Comparison of ENCODE assay signal across 18 cellular contexts in the genomic region with DNA sequence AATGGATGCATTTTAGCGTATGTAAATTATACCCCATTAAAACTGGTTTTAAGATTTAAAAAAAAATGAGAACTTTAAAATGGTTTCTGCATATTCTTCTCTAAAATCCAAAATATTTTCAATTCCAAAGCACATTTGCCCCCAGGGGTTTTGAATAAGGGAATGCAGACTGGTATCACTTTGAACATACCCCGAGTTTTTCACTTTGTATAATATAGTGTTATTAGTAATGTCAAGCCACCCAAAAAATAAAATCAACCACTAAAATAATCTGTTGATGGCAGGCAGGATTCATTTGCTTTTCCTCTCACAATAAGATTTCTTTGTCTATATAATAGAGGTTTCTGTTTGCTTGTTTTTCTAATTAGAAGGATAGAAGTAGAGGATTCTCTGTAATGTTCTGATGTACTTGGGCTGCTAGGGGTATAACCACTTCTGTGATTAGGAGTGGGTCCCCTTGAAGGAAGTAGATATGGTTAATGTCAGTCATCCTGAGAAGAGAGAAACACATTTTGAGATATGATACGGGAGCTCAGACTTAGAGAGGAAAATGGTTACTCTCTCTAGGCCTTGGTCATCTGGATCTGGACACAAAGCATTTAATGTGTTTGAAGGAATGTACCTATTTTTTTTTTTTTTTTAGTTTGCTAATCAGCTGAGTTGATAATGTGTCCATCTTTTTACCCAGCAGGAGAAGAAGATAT. TPM values are rescaled to one million over a fixed set of nuclear protein-coding genes. Genes with fewer than 3 reads are reported as not detected.
DNase-seq lines count a peak whose midpoint lies in the region; ATAC-seq, FAIRE-seq and TF ChIP-seq lines count a peak whose summit lies in the region.
"Had no signal": no experiment of that assay in that cellular context is flagged by ENCODE, and none has a peak within 500 bp of the region (broad histone marks: within the 10 kb centered on the region; RNA-seq: fewer than 3 reads in every experiment).

No MANE protein-coding gene starts in this region.

- no TSS peak for BruUV-seq in OCI-LY7 (replicated peaks; lab: Mats Ljungman, UMichigan)

- H3K4me1 ChIP-seq in OCI-LY7 (ENCODE audit: insufficient read depth, low read length, poor library complexity, severe bottlenecking) (no peaks in the 10 kb centered on the region), pancreas (no peaks in the 10 kb centered on the region), ovary (ENCODE audit: insufficient read depth) (no peaks in the 10 kb centered on the region)

- TF ChIP-seq EP300 in ovary (IDR thresholded peaks at IDR 0.05), result no peak

- H3K4me3 ChIP-seq in OCI-LY7 (ENCODE audit: low read depth, low read length, poor library complexity, severe bottlenecking) (no peak overlapping the region), pancreas (no peak overlapping the region), ovary (no peak overlapping the region)
- H3K4me3 ChIP-seq: cardiac muscle cell had no signal

- POLR2A ChIA-PET in activated CD4-positive, alpha-beta T cell treated with anti-CD3 and anti-CD28 coated beads for 36 hours (lab: Charles Lee), result no interaction called here
- POLR2A ChIA-PET in OCI-LY7 (lab: Charles Lee), result interaction anchor here (0.6 to 1.0 kb wide), 4 partner anchors 8 to 50 kb away, joined by 4 read pairs; partner anchors contain the start of gene COPS4

- H2AFZ ChIP-seq in OCI-LY7 (ENCODE audit: low read length), result peak overlapping the region; percentile 72

- H3K36me3 ChIP-seq in OCI-LY7 (ENCODE audit: insufficient read depth, low read length), result no peaks in the 10 kb centered on the region
- no peaks in the 10 kb centered on the region for H3K36me3 ChIP-seq in pancreas
- no peaks in the 10 kb centered on the region for H3K36me3 ChIP-seq in ovary
- H3K36me3 ChIP-seq: cardiac muscle cell had no signal

- H3K9me2 ChIP-seq in OCI-LY7 (ENCODE audit: insufficient read depth, low read length), result no peaks in the 10 kb centered on the region

- TF ChIP-seq CTCF in OCI-LY7 (conservative IDR thresholded peaks at IDR 0.05; ENCODE audit: low read length), result no peak
- TF ChIP-seq CTCF in pancreas (IDR thresholded peaks at IDR 0.05), result no peak
- TF ChIP-seq CTCF in ovary (IDR thresholded peaks at IDR 0.05), result no peak

- peaks cover 1% of the 10 kb centered on the region for H3K9me3 Mint-ChIP-seq in activated CD4-positive, alpha-beta T cell treated with anti-CD3 and anti-CD28 coated beads for 36 hours (ENCODE audit: low read depth)

- H3K27ac ChIP-seq in OCI-LY7 (ENCODE audit: low read depth, low read length, poor library complexity, severe bottlenecking) (no peak overlapping the region), pancreas (no peak overlapping the region), ovary (no peak overlapping the region)
- H3K27ac ChIP-seq: cardiac muscle cell, VCaP had no signal

- H3K27me3 ChIP-seq in pancreas (no peaks in the 10 kb centered on the region), ovary (no peaks in the 10 kb centered on the region)
- H3K27me3 ChIP-seq: cardiac muscle cell had no signal

- H3K4me2 ChIP-seq in OCI-LY7 (ENCODE audit: low read length), result no peak overlapping the region

- peak; percentile 81 for ATAC-seq in activated CD4-positive, alpha-beta T cell treated with anti-CD3 and anti-CD28 coated beads for 36 hours
- ATAC-seq in HG02852 (IDR thresholded peaks at IDR 0.05; ENCODE audit: unreplicated experiment), result peak; percentile 97
- peak; percentile 81 for ATAC-seq in stimulated activated naive CD8-positive, alpha-beta T cell treated with anti-CD3 and anti-CD28 coated beads, Interleukin-15, Interleukin-2, amounts not matched to agents 100 U/mL and 50 U/mL, for 24 hours
- ATAC-seq in pancreas, result no peak
- ATAC-seq: left ventricle myocardium superior had no signal

- H3K79me2 ChIP-seq in OCI-LY7 (ENCODE audit: insufficient read depth, low read depth, low read length), result no peaks in the 10 kb centered on the region

- DNase-seq in activated CD4-positive, alpha-beta T cell treated with anti-CD3 and anti-CD28 coated beads for 36 hours, result no peak
- no peak for DNase-seq in activated CD4-positive, alpha-beta T cell treated with anti-CD3 and anti-CD28 coated beads for 1 hour
- no peak for DNase-seq in OCI-LY7 (ENCODE audit: low spot score)
- DNase-seq in stimulated activated naive CD8-positive, alpha-beta T cell treated with anti-CD3 and anti-CD28 coated beads, Interleukin-15, Interleukin-2, amounts not matched to agents 100 U/mL and 50 U/mL, for 24 hours, result no peak
- no peak for DNase-seq in NCI-H1417 treated with DMSO at 0.1 percent for 48 hours (lab: John Stamatoyannopoulos, UW)
- DNase-seq in pancreas, result no peak
- no peak for DNase-seq in ovary
- DNase-seq: CD4-positive, alpha-beta memory T cell; effector memory CD4-positive, alpha-beta T cell; IMR-90; left ventricle myocardium superior; NCI-H1417 had no signal

- peaks cover 5% of the 10 kb centered on the region for H3K4me1 Mint-ChIP-seq in activated CD4-positive, alpha-beta T cell treated with anti-CD3 and anti-CD28 coated beads for 36 hours
- H3K4me1 Mint-ChIP-seq: CD4-positive, alpha-beta memory T cell; nephron had no signal

- H3K27me3 Mint-ChIP-seq in activated CD4-positive, alpha-beta T cell treated with anti-CD3 and anti-CD28 coated beads for 36 hours, result no peaks in the 10 kb centered on the region
- H3K27me3 Mint-ChIP-seq: activated naive CD8-positive, alpha-beta T cell had no signal

- no peak for FAIRE-seq in pancreas (lab: Jason Lieb, UNC)
- FAIRE-seq: A204.1 had no signal

- intact Hi-C loops in activated CD4-positive, alpha-beta T cell treated with anti-CD3 and anti-CD28 coated beads for 36 hours (cut with DNase I, micrococcal nuclease), result loop anchor here (10.0 kb wide), 2 partner anchors 435 to 735 kb away; partner anchors contain the start of genes HELQ (in 1 of the 2) and MRPS18C (in 1 of the 2)
- intact Hi-C loops in OCI-LY7 (cut with micrococcal nuclease; ENCODE audit: unreplicated experiment), result no loop called here
- intact Hi-C loops in pancreas (cut with DNase I), result no loop called here
- intact Hi-C loops in ovary (cut with DNase I), result loop anchor here in 2 of 4 donors (10.0 kb wide), 2 partner anchors 115 to 125 kb away; partner anchors contain the start of genes SEC31A (in 1 of the 2) and THAP9 (in 1 of the 2)

- H3K4me3 Mint-ChIP-seq in activated CD4-positive, alpha-beta T cell treated with anti-CD3 and anti-CD28 coated beads for 36 hours, result no peak overlapping the region
- H3K4me3 Mint-ChIP-seq: activated naive CD8-positive, alpha-beta T cell; CD4-positive, alpha-beta memory T cell; nephron had no signal

- TF ChIP-seq POLR2A in ovary (IDR thresholded peaks at IDR 0.05), result no peak

- H3K9me3 ChIP-seq in OCI-LY7 (ENCODE audit: low read length) (peaks cover 11% of the 10 kb centered on the region; the same call in 1 of the 2 replicates), pancreas (no peaks in the 10 kb centered on the region), ovary (no peaks in the 10 kb centered on the region)

- CTCF ChIA-PET in activated CD4-positive, alpha-beta T cell treated with anti-CD3 and anti-CD28 coated beads for 36 hours (lab: Charles Lee), result interaction anchor here (0.6 to 0.9 kb wide), 4 partner anchors 8 to 86 kb away, joined by 3 read pairs; no protein-coding TSS in a partner anchor
- CTCF ChIA-PET in OCI-LY7 (lab: Charles Lee; ENCODE audit: unreplicated experiment), result no interaction called here

- no peak overlapping the region for H3K27ac Mint-ChIP-seq in activated CD4-positive, alpha-beta T cell treated with anti-CD3 and anti-CD28 coated beads for 36 hours
- H3K27ac Mint-ChIP-seq: activated naive CD8-positive, alpha-beta T cell; CD4-positive, alpha-beta memory T cell; nephron had no signal

- H3K36me3 Mint-ChIP-seq in activated CD4-positive, alpha-beta T cell treated with anti-CD3 and anti-CD28 coated beads for 36 hours (ENCODE audit: low read depth), result no peaks in the 10 kb centered on the region
- H3K36me3 Mint-ChIP-seq: CD4-positive, alpha-beta memory T cell had no signal

- 82 to 85% methylated on average over 3 of the region's 3 CpGs for WGBS in pancreas, 2 donors
- WGBS in ovary, 3 donors, result 73 to 81% (median 75%) methylated on average over 3 of the region's 3 CpGs

- H4K20me1 ChIP-seq in OCI-LY7 (ENCODE audit: insufficient read depth, low read length), result no peaks in the 10 kb centered on the region

RNA-seq across cellular contexts. Expression of gene LIN54, which starts 9.3 kb away (rescaled TPM):
- total RNA-seq in activated CD4-positive, alpha-beta T cell treated with anti-CD3 and anti-CD28 coated beads for 36 hours, result 10 to 100 TPM; 23.5 to 31.7 TPM
- 48.3 and 48.9 TPM in 2 replicates for total RNA-seq in OCI-LY7 (2014; rRNA removed; shearing (Covaris generic))
- 47.6 and 59.1 TPM in 2 replicates for total RNA-seq in OCI-LY7 (2022)
- 1 to 10 TPM; 2.6 to 5.7 (median 3.7) TPM for total RNA-seq in pancreas
- polyA plus RNA-seq in pancreas, result 1 to 10 TPM; 1.1 to 2.1 TPM
- total RNA-seq in ovary, result 10 to 100 TPM in 1 of 7 donors, 1 to 10 TPM in 6; 5.6 to 10.0 (median 8.0) TPM
- 1 to 10 TPM; 3.8 to 7.4 TPM for polyA plus RNA-seq in ovary

RNA-seq across cellular contexts. Expression of gene COPS4, which starts 15.0 kb away (rescaled TPM):
- 10 to 100 TPM; 35.7 to 35.9 TPM for total RNA-seq in activated CD4-positive, alpha-beta T cell treated with anti-CD3 and anti-CD28 coated beads for 36 hours
- 38.9 and 44.2 TPM in 2 replicates for total RNA-seq in OCI-LY7 (2014; rRNA removed; shearing (Covaris generic))
- total RNA-seq in OCI-LY7 (2022) (35.5 and 38.5 TPM in 2 replicates), pancreas (10 to 100 TPM in 5 of 6 donors, 1 to 10 TPM in 1; 9.0 to 16.3 (median 13.0) TPM), ovary (10 to 100 TPM; 30.7 to 43.2 (median 34.1) TPM)
- polyA plus RNA-seq in pancreas (10 to 100 TPM in 1 of 2 donors, 1 to 10 TPM in 1; 9.7 to 23.2 TPM), ovary (10 to 100 TPM; 32.4 to 45.3 TPM)

Comparison
In these comparisons a context has a peak if more than half of its experiments do, and no peak if none do; other contexts are left out.
1. ATAC-seq: peak in activated CD4-positive, alpha-beta T cell treated with anti-CD3 and anti-CD28 coated beads for 36 hours (single experiment), HG02852 (single experiment) and stimulated activated naive CD8-positive, alpha-beta T cell treated with anti-CD3 and anti-CD28 coated beads, Interleukin-15, Interleukin-2, amounts not matched to agents 100 U/mL and 50 U/mL, for 24 hours (single experiment); none in pancreas (0 of 4).
2. intact Hi-C loops: an anchor here in activated CD4-positive, alpha-beta T cell treated with anti-CD3 and anti-CD28 coated beads for 36 hours (10.0 kb wide); none called in OCI-LY7 and pancreas.